In the genomic region with DNA sequence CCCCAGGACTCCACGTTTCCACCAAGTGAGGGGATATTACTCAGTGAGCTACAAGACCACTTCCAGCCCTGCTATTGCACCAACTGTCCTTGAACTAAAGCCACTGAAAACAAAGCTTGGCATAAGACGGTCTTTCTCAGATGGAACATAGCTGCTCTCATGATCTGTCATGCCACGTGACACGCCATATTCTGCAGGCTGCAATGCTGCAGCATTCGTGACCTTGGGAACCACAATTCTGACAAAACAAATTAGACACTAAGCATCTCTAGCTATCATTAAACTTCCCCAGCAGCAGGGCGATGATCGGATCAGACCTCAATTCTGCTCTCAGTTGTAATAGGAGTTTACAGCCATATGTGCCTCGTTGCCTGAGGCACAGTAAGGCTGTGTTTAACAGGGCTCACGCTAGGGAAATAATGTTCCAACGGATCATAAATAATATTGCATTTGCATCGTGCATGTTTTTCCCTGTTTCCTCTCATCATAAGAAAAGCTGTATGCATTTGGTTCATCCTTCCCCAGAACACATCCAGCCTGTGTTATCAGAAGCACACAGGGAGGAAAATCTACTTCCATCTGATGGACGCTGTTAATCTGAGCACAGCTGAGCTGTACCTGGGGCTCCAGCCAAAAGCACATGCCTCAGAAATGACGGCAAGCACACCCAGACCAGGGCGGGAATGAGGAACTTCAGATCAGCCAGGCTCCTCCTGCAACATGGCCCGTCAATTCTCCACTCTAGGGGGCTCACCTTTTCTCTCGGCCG, we compare ENCODE assay signal across 12 cellular contexts. TPM values are rescaled to one million over a fixed set of nuclear protein-coding genes. Genes with fewer than 3 reads are reported as not detected.
DNase-seq lines count a peak whose midpoint lies in the region; ATAC-seq and TF ChIP-seq lines count a peak whose summit lies in the region.
"Had no signal": no experiment of that assay in that cellular context is flagged by ENCODE, and none has a peak within 500 bp of the region (broad histone marks: within the 10 kb centered on the region; RNA-seq: fewer than 3 reads in every experiment).

No MANE protein-coding gene starts in this region.

- WGBS in lower leg skin, 2 donors, result 20 to 26% methylated on average over 17 of the region's 17 CpGs

- H3K27me3 ChIP-seq in brain microvascular endothelial cell (replicated peaks), result peaks cover 2% of the 10 kb centered on the region

- H3K4me3 Mint-ChIP-seq in type B pancreatic cell, result no peak overlapping the region
- H3K4me3 Mint-ChIP-seq: nephron progenitor cell had no signal

- H3K9me3 Mint-ChIP-seq in type B pancreatic cell, result no peaks in the 10 kb centered on the region
- H3K9me3 Mint-ChIP-seq: nephron progenitor cell had no signal

- H3K4me3 ChIP-seq in brain microvascular endothelial cell (ENCODE audit: low read depth, low read length) (no peak overlapping the region), lower leg skin (ENCODE audit: low read depth, poor library complexity, severe bottlenecking) (no peak overlapping the region)

- no peak for TF ChIP-seq POLR2A in lower leg skin (IDR thresholded peaks at IDR 0.05)

- TF ChIP-seq CTCF in brain microvascular endothelial cell (IDR thresholded peaks at IDR 0.05; ENCODE audit: low read depth, low read length, missing control alignments), result no peak
- TF ChIP-seq CTCF in lower leg skin (IDR thresholded peaks at IDR 0.05), result no peak
- no peak for TF ChIP-seq CTCF in type B pancreatic cell (conservative IDR thresholded peaks at IDR 0.05)

- in situ Hi-C loops in brain microvascular endothelial cell (cut with HindIII; ENCODE audit: low pct_ligation_motif_present, low sequenced_read_pairs), result no loop called here

- ATAC-seq in GM21447 (IDR thresholded peaks at IDR 0.05; ENCODE audit: unreplicated experiment) (no peak), GM18868 (IDR thresholded peaks at IDR 0.05; ENCODE audit: unreplicated experiment) (no peak)

- no peak overlapping the region for H3K27ac Mint-ChIP-seq in type B pancreatic cell
- H3K27ac Mint-ChIP-seq: nephron progenitor cell had no signal

- DNase-seq in CD1c-positive myeloid dendritic cell (ENCODE audit: extremely low spot score) (peak; percentile 30), NCI-H1048 (lab: John Stamatoyannopoulos, UW) (peak; percentile 73), brain microvascular endothelial cell (peak; percentile 3), lower leg skin (ENCODE audit: low spot score in 2 of 2) (peak; percentile 26 to 63), type B pancreatic cell (ENCODE audit: extremely low spot score, unreplicated experiment) (no peak)
- DNase-seq in activated CD4-positive, alpha-beta T cell treated with anti-CD3 and anti-CD28 coated beads, Interleukin-2, amount 50 U/mL, for 4 hours, result no peak
- DNase-seq: activated T-cell treated with anti-CD3 and anti-CD28 coated beads, Interleukin-2, amount 50 U/mL, for 48 hours; nephron progenitor cell; NK-92 treated with Interleukin-12 subunit alpha and Interleukin-12 subunit beta, amount 100 ng/mL, for 24 hours; stimulated activated CD4-positive, alpha-beta T cell treated with anti-CD3 and anti-CD28 coated beads, Interleukin-2, amount 100 ng/mL, for 24 hours had no signal

- no peak overlapping the region for H3K27ac ChIP-seq in brain microvascular endothelial cell

- no peaks in the 10 kb centered on the region for H3K4me1 Mint-ChIP-seq in type B pancreatic cell (ENCODE audit: unreplicated experiment)

- intact Hi-C loops in lower leg skin (cut with DNase I; ENCODE audit: low total_unique reads), result no loop called here

- no peaks in the 10 kb centered on the region for H3K36me3 ChIP-seq in brain microvascular endothelial cell (replicated peaks)

- peaks cover 45% of the 10 kb centered on the region for H3K27me3 Mint-ChIP-seq in type B pancreatic cell

- no peaks in the 10 kb centered on the region for H3K36me3 Mint-ChIP-seq in type B pancreatic cell

RNA-seq across cellular contexts. Expression of a gene that starts 38.6 kb away (rescaled TPM):
- total RNA-seq in lower leg skin, result not detected
- total RNA-seq in type B pancreatic cell (ENCODE audit: low replicate concordance), result not detected in 2 replicates

RNA-seq across cellular contexts. Expression of a gene that starts 59.5 kb away (rescaled TPM):
- 10 to 100 TPM; 35.8 to 83.9 (median 56.7) TPM for total RNA-seq in lower leg skin
- total RNA-seq in type B pancreatic cell (ENCODE audit: low replicate concordance), result 60.2 and 67.2 TPM in 2 replicates

Comparison
In these comparisons a context has a peak if more than half of its experiments do, and no peak if none do; other contexts are left out.
1. DNase-seq: peak in CD1c-positive myeloid dendritic cell (single experiment), NCI-H1048 (single experiment), brain microvascular endothelial cell (single experiment) and lower leg skin (2 of 2); none in type B pancreatic cell (single experiment) and activated CD4-positive, alpha-beta T cell treated with anti-CD3 and anti-CD28 coated beads, Interleukin-2, amount 50 U/mL, for 4 hours (0 of 2).